In genomic region chr1:18943162-18943561, GRCh38 we compare ENCODE assay signal across 29 cellular contexts. TPM values are rescaled to one million over a fixed set of nuclear protein-coding genes. Genes with fewer than 3 reads are reported as not detected.
A peak's percentile ranks its signal among the peaks of the same experiment; 100 is the strongest.
DNase-seq lines count a peak whose midpoint lies in the region; ATAC-seq and TF ChIP-seq lines count a peak whose summit lies in the region.
"Had no signal": no experiment of that assay in that cellular context is flagged by ENCODE, and none has a peak within 500 bp of the region (broad histone marks: within the 10 kb centered on the region; RNA-seq: fewer than 3 reads in every experiment).

No MANE protein-coding gene starts in this region.

- H3K4me1 ChIP-seq in CD4-positive, alpha-beta memory T cell (ENCODE audit: insufficient read depth, low read length) = peaks cover 97% of the 10 kb centered on the region
- H3K4me1 ChIP-seq in RWPE2 (ENCODE audit: insufficient read depth, poor library complexity, severe bottlenecking) (peaks cover 60% of the 10 kb centered on the region), trophoblast cell (ENCODE audit: control insufficient read depth in 1 of 2, insufficient read depth in 2 of 2, low read length in 2 of 2) (peaks cover 39 to 55% of the 10 kb centered on the region in 2 experiments)

- no peak overlapping the region for H4K8ac ChIP-seq in trophoblast cell (ENCODE audit: low read depth, low read length)

- no peak overlapping the region for H2BK120ac ChIP-seq in trophoblast cell (ENCODE audit: insufficient read depth, low read length, poor library complexity)

- no peaks in the 10 kb centered on the region for H3K9me3 ChIP-seq in CD4-positive, alpha-beta memory T cell (ENCODE audit: control insufficient read depth in 1 of 2, low read length in 2 of 2)
- H3K9me3 ChIP-seq in RWPE2 (ENCODE audit: severe bottlenecking) (no peaks in the 10 kb centered on the region), trophoblast cell (ENCODE audit: insufficient read depth, low read depth, low read length) (peaks cover 2% of the 10 kb centered on the region)
- H3K9me3 ChIP-seq: esophagus muscularis mucosa, tibial nerve had no signal

- H3K4me3 ChIP-seq in CD4-positive, alpha-beta memory T cell (ENCODE audit: low read length in 2 of 2) = no peak overlapping the region
- H3K4me3 ChIP-seq in RWPE2 (ENCODE audit: severe bottlenecking) (no peak overlapping the region), trophoblast cell (ENCODE audit: low read depth, low read length) (no peak overlapping the region)
- H3K4me3 ChIP-seq: esophagus muscularis mucosa, PC-9, tibial nerve had no signal

- peak overlapping the region in 3 of 8 donors; percentile 7 to 28 (median 18) for H3K4me3 Mint-ChIP-seq in CD4-positive, alpha-beta memory T cell
- no peak overlapping the region for H3K4me3 Mint-ChIP-seq in activated CD4-positive, alpha-beta T cell treated with anti-CD3 and anti-CD28 coated beads, Interleukin-2, amount 10 ng/mL, durations not matched to agents 24 days and 14 days
- H3K4me3 Mint-ChIP-seq: activated CD4-positive, alpha-beta T cell treated with anti-CD3 and anti-CD28 coated beads, Interleukin-2, amount 10 ng/mL, durations not matched to agents 7 days and 5 days; activated T-helper 1 cell treated with anti-CD3 and anti-CD28 coated beads, Interleukin-12 subunit alpha, Interleukin-12 subunit beta, Interleukin-2, Interleukin-4 antibody, amounts not matched to agents 30 ng/mL and 10 ng/mL and 1 ng/mL, durations not matched to agents 14 hours and 24 hours and 36 hours; CD14-positive monocyte; memory B cell; stimulated activated naive CD8-positive, alpha-beta T cell treated with anti-CD3 and anti-CD28 coated beads, Interleukin-15, Interleukin-2, amounts not matched to agents 100 ng/mL and 50 ng/mL, for 24 hours had no signal

- no peak overlapping the region for H3K27ac ChIP-seq in CD4-positive, alpha-beta memory T cell (ENCODE audit: low read depth, low read length)
- H3K27ac ChIP-seq in RWPE2 (ENCODE audit: poor library complexity, severe bottlenecking) = peak overlapping the region; percentile 97
- H3K27ac ChIP-seq in epithelial cell of prostate = peak overlapping the region; percentile 89
- H3K27ac ChIP-seq in trophoblast cell (ENCODE audit: low read depth, low read length) = no peak overlapping the region
- H3K27ac ChIP-seq: HL-60, PC-9 had no signal

- no peak overlapping the region for H3K18ac ChIP-seq in trophoblast cell (ENCODE audit: low read length)

- H3K9me3 Mint-ChIP-seq in CD4-positive, alpha-beta memory T cell = no peaks in the 10 kb centered on the region
- H3K9me3 Mint-ChIP-seq in activated naive CD4-positive, alpha-beta T cell treated with anti-CD3 and anti-CD28 coated beads, Interleukin-2, amount 50 U/mL, for 72 hours = no peaks in the 10 kb centered on the region
- no peaks in the 10 kb centered on the region for H3K9me3 Mint-ChIP-seq in activated CD4-positive, alpha-beta T cell treated with anti-CD3 and anti-CD28 coated beads, Interleukin-2, amount 10 ng/mL, durations not matched to agents 24 days and 14 days
- H3K9me3 Mint-ChIP-seq: activated CD4-positive, alpha-beta T cell treated with anti-CD3 and anti-CD28 coated beads, Interleukin-2, amount 10 ng/mL, durations not matched to agents 7 days and 5 days; activated T-helper 1 cell treated with anti-CD3 and anti-CD28 coated beads, Interleukin-12 subunit alpha, Interleukin-12 subunit beta, Interleukin-2, Interleukin-4 antibody, amounts not matched to agents 30 ng/mL and 10 ng/mL and 1 ng/mL, durations not matched to agents 14 hours and 24 hours and 36 hours; CD14-positive monocyte; memory B cell; stimulated activated naive CD8-positive, alpha-beta T cell treated with anti-CD3 and anti-CD28 coated beads, Interleukin-15, Interleukin-2, amounts not matched to agents 100 ng/mL and 50 ng/mL, for 24 hours had no signal

- no peak overlapping the region for H3K23ac ChIP-seq in trophoblast cell (ENCODE audit: low read length)

- H2AFZ ChIP-seq in trophoblast cell (ENCODE audit: insufficient read depth, low read length, poor library complexity) = no peak overlapping the region
- H2AFZ ChIP-seq: PC-9 had no signal

- no peak overlapping the region for H3K9ac ChIP-seq in trophoblast cell (ENCODE audit: low read length)

- H2BK5ac ChIP-seq in trophoblast cell (ENCODE audit: low read depth, low read length, poor library complexity) = no peak overlapping the region

- H4K12ac ChIP-seq in trophoblast cell (ENCODE audit: low read depth, low read length) = no peak overlapping the region

- peak overlapping the region; percentile 17 for H3K4ac ChIP-seq in trophoblast cell (ENCODE audit: low read depth, low read length)

- ATAC-seq in RWPE2 (ENCODE audit: low read depth) = no peak
- ATAC-seq in activated naive CD4-positive, alpha-beta T cell treated with anti-CD3 and anti-CD28 coated beads, Interleukin-2, amount 50 U/mL, for 72 hours = no peak
- ATAC-seq: left colon had no signal

- intact Hi-C loops in CD4-positive, alpha-beta memory T cell (cut with micrococcal nuclease) = no loop called here
- intact Hi-C loops in activated CD4-positive, alpha-beta T cell treated with anti-CD3 and anti-CD28 coated beads, Interleukin-2, amount 10 ng/mL, durations not matched to agents 24 days and 14 days (cut with micrococcal nuclease) = no loop called here

- WGBS in trophoblast cell (ENCODE audit: extremely low coverage, insufficient coverage, insufficient read length) = no CpG with 5 or more reads among the region's 4 CpGs

- peaks cover 56 to 93% (median 80%) of the 10 kb centered on the region in 4 donors for H3K4me1 Mint-ChIP-seq in CD4-positive, alpha-beta memory T cell
- H3K4me1 Mint-ChIP-seq in activated CD4-positive, alpha-beta T cell treated with anti-CD3 and anti-CD28 coated beads, Interleukin-2, amount 10 ng/mL, durations not matched to agents 24 days and 14 days = peaks cover 43% of the 10 kb centered on the region

- H3K36me3 ChIP-seq in CD4-positive, alpha-beta memory T cell (ENCODE audit: insufficient read depth, low read length) = no peaks in the 10 kb centered on the region
- H3K36me3 ChIP-seq in RWPE2 (ENCODE audit: low read depth) = peaks cover 19% of the 10 kb centered on the region
- peaks cover 5 to 9% of the 10 kb centered on the region in 2 experiments for H3K36me3 ChIP-seq in trophoblast cell (ENCODE audit: control insufficient read depth in 1 of 2, insufficient read depth in 2 of 2, low read length in 2 of 2)
- H3K36me3 ChIP-seq: esophagus muscularis mucosa, tibial nerve, WERI-Rb-1 had no signal

- no peak overlapping the region for H3K14ac ChIP-seq in trophoblast cell (ENCODE audit: low read length)

- POLR2A ChIA-PET in CD4-positive, alpha-beta memory T cell (lab: Charles Lee; ENCODE audit: partially characterized antibody) = interaction anchor here (1.4 to 20.6 kb wide), 3 partner anchors 9 to 15 kb away, joined by 4 to 599 read pairs (median 34); partner anchors contain the start of gene IFFO2

- no peak for TF ChIP-seq CTCF in RWPE2 (IDR thresholded peaks at IDR 0.05; ENCODE audit: poor library complexity, severe bottlenecking)

- no peaks in the 10 kb centered on the region for H3K27me3 ChIP-seq in CD4-positive, alpha-beta memory T cell (ENCODE audit: insufficient read depth, low read length)
- no peaks in the 10 kb centered on the region for H3K27me3 ChIP-seq in RWPE2 (ENCODE audit: insufficient read depth, poor library complexity, severe bottlenecking)
- no peaks in the 10 kb centered on the region for H3K27me3 ChIP-seq in trophoblast cell (ENCODE audit: insufficient read depth, low read length)
- H3K27me3 ChIP-seq: esophagus muscularis mucosa, tibial nerve had no signal

- H3K79me2 ChIP-seq in trophoblast cell (ENCODE audit: control insufficient read depth, insufficient read depth, low read length, poor library complexity) = peaks cover 13% of the 10 kb centered on the region

- no peaks in the 10 kb centered on the region for H3K27me3 Mint-ChIP-seq in CD4-positive, alpha-beta memory T cell
- H3K27me3 Mint-ChIP-seq in activated CD4-positive, alpha-beta T cell treated with anti-CD3 and anti-CD28 coated beads, Interleukin-2, amount 10 ng/mL, durations not matched to agents 24 days and 14 days = no peaks in the 10 kb centered on the region
- H3K27me3 Mint-ChIP-seq: activated CD4-positive, alpha-beta T cell treated with anti-CD3 and anti-CD28 coated beads, Interleukin-2, amount 10 ng/mL, durations not matched to agents 7 days and 5 days; memory B cell; stimulated activated naive CD8-positive, alpha-beta T cell treated with anti-CD3 and anti-CD28 coated beads, Interleukin-15, Interleukin-2, amounts not matched to agents 100 ng/mL and 50 ng/mL, for 24 hours had no signal

- H3K79me1 ChIP-seq in trophoblast cell (ENCODE audit: low read length) = peaks cover 8% of the 10 kb centered on the region

- H4K91ac ChIP-seq in trophoblast cell (ENCODE audit: low read depth, low read length) = no peak overlapping the region

- CTCF ChIA-PET in CD4-positive, alpha-beta memory T cell (lab: Charles Lee; ENCODE audit: partially characterized antibody) = interaction anchor here (0.8 to 2.2 kb wide), 6 partner anchors 9 to 36 kb away, joined by 3 to 10 read pairs (median 6); no protein-coding TSS in a partner anchor

- no peak overlapping the region for H2AK5ac ChIP-seq in trophoblast cell (ENCODE audit: low read length)

- peaks cover 3 to 13% of the 10 kb centered on the region in 2 donors for H3K36me3 Mint-ChIP-seq in CD4-positive, alpha-beta memory T cell
- H3K36me3 Mint-ChIP-seq in activated naive CD4-positive, alpha-beta T cell treated with anti-CD3 and anti-CD28 coated beads, Interleukin-2, amount 50 U/mL, for 72 hours = peaks cover 0 to 18% of the 10 kb centered on the region in 2 donors
- peaks cover 6% of the 10 kb centered on the region for H3K36me3 Mint-ChIP-seq in activated CD4-positive, alpha-beta T cell treated with anti-CD3 and anti-CD28 coated beads, Interleukin-2, amount 10 ng/mL, durations not matched to agents 24 days and 14 days (ENCODE audit: low read depth)

- H2BK12ac ChIP-seq in trophoblast cell (ENCODE audit: low read length) = no peak overlapping the region

- H3K4me2 ChIP-seq in trophoblast cell (ENCODE audit: low read length) = no peak overlapping the region
- H3K4me2 ChIP-seq: PC-9 had no signal

- peak overlapping the region in 4 of 7 donors; percentile 63 to 83 (median 72) for H3K27ac Mint-ChIP-seq in CD4-positive, alpha-beta memory T cell
- no peak overlapping the region for H3K27ac Mint-ChIP-seq in activated naive CD4-positive, alpha-beta T cell treated with anti-CD3 and anti-CD28 coated beads, Interleukin-2, amount 50 U/mL, for 72 hours
- no peak overlapping the region for H3K27ac Mint-ChIP-seq in activated CD4-positive, alpha-beta T cell treated with anti-CD3 and anti-CD28 coated beads, Interleukin-2, amount 10 ng/mL, durations not matched to agents 24 days and 14 days
- H3K27ac Mint-ChIP-seq: activated CD4-positive, alpha-beta T cell treated with anti-CD3 and anti-CD28 coated beads, Interleukin-2, amount 10 ng/mL, durations not matched to agents 7 days and 5 days; activated T-helper 1 cell treated with anti-CD3 and anti-CD28 coated beads, Interleukin-12 subunit alpha, Interleukin-12 subunit beta, Interleukin-2, Interleukin-4 antibody, amounts not matched to agents 30 ng/mL and 10 ng/mL and 1 ng/mL, durations not matched to agents 14 hours and 24 hours and 36 hours; stimulated activated naive CD8-positive, alpha-beta T cell treated with anti-CD3 and anti-CD28 coated beads, Interleukin-15, Interleukin-2, amounts not matched to agents 100 ng/mL and 50 ng/mL, for 24 hours had no signal

- DNase-seq in CD4-positive, alpha-beta memory T cell = no peak
- no peak for DNase-seq in RWPE2 (ENCODE audit: low spot score)
- DNase-seq in epithelial cell of prostate (ENCODE audit: low read depth, low spot score) = no peak
- DNase-seq in trophoblast cell = no peak
- DNase-seq in Kasumi-1 (lab: John Stamatoyannopoulos, UW) = no peak
- no peak for DNase-seq in activated naive CD4-positive, alpha-beta T cell treated with anti-CD3 and anti-CD28 coated beads, Interleukin-2, amount 50 U/mL, for 72 hours (ENCODE audit: low spot score in 2 of 2)
- DNase-seq in activated CD4-positive, alpha-beta T cell treated with anti-CD3 and anti-CD28 coated beads, Interleukin-2, amount 10 ng/mL, durations not matched to agents 24 days and 14 days = no peak
- DNase-seq: activated CD4-positive, alpha-beta T cell treated with anti-CD3 and anti-CD28 coated beads, Interleukin-2, amount 10 ng/mL, durations not matched to agents 7 days and 5 days; activated naive CD4-positive, alpha-beta T cell treated with anti-CD3 and anti-CD28 coated beads, Interleukin-2, amount 50 U/mL, for 16 hours; amygdala; cortex of kidney; foreskin melanocyte; left colon; NCI-H1048; NCI-H187; NCI-H524; NK-92 treated with Interleukin-12 subunit alpha and Interleukin-12 subunit beta, amount 100 ng/mL, for 24 hours; nucleus accumbens; PC-9; SIG-M5; T1000; WERI-Rb-1 had no signal

RNA-seq across cellular contexts. Expression of gene IFFO2, which starts 13.3 kb away (rescaled TPM):
- total RNA-seq in CD4-positive, alpha-beta memory T cell = 10 to 100 TPM; 39.0 to 41.3 TPM
- polyA plus RNA-seq in CD4-positive, alpha-beta memory T cell = 1 to 10 TPM; 1.3 to 5.2 TPM
- 18.2 and 19.5 TPM in 2 replicates for polyA plus RNA-seq in trophoblast cell (2013)
- 10 to 100 TPM; 27.3 to 41.7 TPM for total RNA-seq in activated naive CD4-positive, alpha-beta T cell treated with anti-CD3 and anti-CD28 coated beads, Interleukin-2, amount 50 U/mL, for 72 hours
- total RNA-seq in activated CD4-positive, alpha-beta T cell treated with anti-CD3 and anti-CD28 coated beads, Interleukin-2, amount 10 ng/mL, durations not matched to agents 24 days and 14 days = 32.3 and 36.8 TPM in 2 replicates

RNA-seq across cellular contexts. Expression of gene ALDH4A1, which starts 40.8 kb away (rescaled TPM):
- 1 to 10 TPM; 1.4 to 1.5 TPM for total RNA-seq in CD4-positive, alpha-beta memory T cell
- polyA plus RNA-seq in CD4-positive, alpha-beta memory T cell = 1 to 10 TPM; 1.1 to 1.6 TPM
- 34.2 and 35.7 TPM in 2 replicates for polyA plus RNA-seq in trophoblast cell (2013)
- total RNA-seq in activated naive CD4-positive, alpha-beta T cell treated with anti-CD3 and anti-CD28 coated beads, Interleukin-2, amount 50 U/mL, for 72 hours = 1 to 10 TPM; 7.4 to 9.8 TPM
- total RNA-seq in activated CD4-positive, alpha-beta T cell treated with anti-CD3 and anti-CD28 coated beads, Interleukin-2, amount 10 ng/mL, durations not matched to agents 24 days and 14 days = 2.8 and 5.2 TPM in 2 replicates

Comparison
In these comparisons a context has a peak if more than half of its experiments do, and no peak if none do; other contexts are left out.
1. H3K27ac ChIP-seq: peak in RWPE2 (single experiment) and epithelial cell of prostate (single experiment); none in CD4-positive, alpha-beta memory T cell (single experiment) and trophoblast cell (single experiment).
2. H3K27ac Mint-ChIP-seq: peak in CD4-positive, alpha-beta memory T cell (4 of 7); none in activated naive CD4-positive, alpha-beta T cell treated with anti-CD3 and anti-CD28 coated beads, Interleukin-2, amount 50 U/mL, for 72 hours (0 of 2) and activated CD4-positive, alpha-beta T cell treated with anti-CD3 and anti-CD28 coated beads, Interleukin-2, amount 10 ng/mL, durations not matched to agents 24 days and 14 days (single experiment).